ENCODE assay signal across 8 cellular contexts in the genomic region with DNA sequence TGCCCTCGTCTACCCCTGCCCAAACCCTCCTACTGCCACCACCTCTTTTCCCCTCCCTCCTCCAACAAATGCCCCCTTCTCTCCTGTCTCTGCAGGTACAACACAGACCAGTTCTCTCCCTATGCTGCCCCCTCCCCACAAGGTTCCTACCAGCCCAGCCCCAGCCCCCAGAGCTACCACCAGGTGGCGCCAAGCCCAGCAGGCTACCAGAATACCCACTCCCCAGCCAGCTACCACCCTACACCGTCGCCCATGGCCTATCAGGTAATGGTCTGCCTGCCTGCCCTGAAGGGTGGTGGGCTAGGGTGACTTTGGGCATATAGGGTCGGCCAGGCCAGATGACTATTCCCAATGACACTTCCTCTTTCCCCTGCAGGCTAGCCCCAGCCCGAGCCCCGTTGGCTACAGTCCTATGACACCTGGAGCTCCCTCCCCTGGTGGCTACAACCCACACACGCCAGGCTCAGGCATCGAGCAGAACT. TPM values are rescaled to one million over a fixed set of nuclear protein-coding genes. Genes with fewer than 3 reads are reported as not detected.
DNase-seq lines count a peak whose midpoint lies in the region; ATAC-seq and TF ChIP-seq lines count a peak whose summit lies in the region.

No MANE protein-coding gene starts in this region.

- H2BK5ac ChIP-seq in neuronal stem cell (ENCODE audit: low read length), result peak overlapping the region; percentile 60

- no peak overlapping the region for H4K8ac ChIP-seq in neuronal stem cell (ENCODE audit: low read depth, low read length)

- peak overlapping the region; percentile 21 for H3K14ac ChIP-seq in neuronal stem cell (ENCODE audit: low read length)

- intact Hi-C loops in esophagus squamous epithelium (cut with DNase I) (loop anchor here (10.0 kb wide), 1 partner anchor 61 kb away; the partner anchor contains the start of gene EID2B), thyroid gland (cut with DNase I) (no loop called here)

- no peak overlapping the region for H3K4me2 ChIP-seq in neuronal stem cell (ENCODE audit: insufficient read depth, low read length, poor library complexity, severe bottlenecking)

- no peak overlapping the region for H2BK120ac ChIP-seq in neuronal stem cell (ENCODE audit: low read depth, low read length)

- H3K4me3 ChIP-seq in esophagus squamous epithelium (no peak overlapping the region), neuronal stem cell (ENCODE audit: low read length in 2 of 2) (peak overlapping the region in 1 of 2 donors; percentile 13), thyroid gland (replicated peaks in 1 of 3) (no peak overlapping the region)

- H3K27me3 ChIP-seq in esophagus squamous epithelium (no peaks in the 10 kb centered on the region), neuronal stem cell (ENCODE audit: control insufficient read depth in 3 of 3, insufficient read depth in 3 of 3, low read depth in 1 of 3, low read length in 3 of 3) (no peaks in the 10 kb centered on the region), thyroid gland (no peaks in the 10 kb centered on the region)

- H3K4ac ChIP-seq in neuronal stem cell (ENCODE audit: low read length), result no peak overlapping the region

- H3K36me3 ChIP-seq in esophagus squamous epithelium (peaks cover 49 to 79% (median 65%) of the 10 kb centered on the region in 3 donors), neuronal stem cell (replicated peaks in 1 of 2; ENCODE audit: control insufficient read depth in 2 of 2, insufficient read depth in 2 of 2, low read length in 2 of 2) (peaks cover 65 to 78% of the 10 kb centered on the region in 2 donors), thyroid gland (peaks cover 61 to 64% of the 10 kb centered on the region in 2 donors)

- WGBS in esophagus squamous epithelium, 2 donors, result 27 to 48% methylated on average over 5 to 7 of the region's 9 CpGs
- WGBS in neuronal stem cell (ENCODE audit: extremely low coverage in 2 of 2, insufficient read length in 2 of 2, insufficient replicate concordance in 1 of 2), 2 donors, result no CpG with 5 or more reads among the region's 9 CpGs
- WGBS in thyroid gland, 2 donors, result 63 to 64% methylated on average over 7 to 8 of the region's 9 CpGs

- TF ChIP-seq POLR2A in esophagus squamous epithelium (IDR thresholded peaks at IDR 0.05) (no peak), thyroid gland (IDR thresholded peaks at IDR 0.05) (no peak)

- DNase-seq in NCI-H2107 treated with DMSO at 0.1 percent for 48 hours (lab: John Stamatoyannopoulos, UW; ENCODE audit: unreplicated experiment) (peak; percentile 6), NCI-H2107 (lab: John Stamatoyannopoulos, UW) (no peak), NCI-H82 treated with DMSO at 0.1 percent for 48 hours (lab: John Stamatoyannopoulos, UW; ENCODE audit: unreplicated experiment) (peak; percentile 14), esophagus squamous epithelium (lab: John Stamatoyannopoulos, UW) (no peak), neuronal stem cell (ENCODE audit: low spot score) (peak; percentile 45), thyroid gland (peak; percentile 58 to 59)
- peak; percentile 81 for DNase-seq in activated T-cell treated with anti-CD3 and anti-CD28 coated beads, Interleukin-2, amount 50 U/mL, for 1 hour

- peak overlapping the region; percentile 53 for H4K91ac ChIP-seq in neuronal stem cell (ENCODE audit: low read depth, low read length, poor library complexity)

- H3K9me3 ChIP-seq in esophagus squamous epithelium (no peaks in the 10 kb centered on the region), neuronal stem cell (replicated peaks in 1 of 2; ENCODE audit: control insufficient read depth in 2 of 2, insufficient read depth in 1 of 2, low read depth in 1 of 2, low read length in 2 of 2) (peaks cover 0 to 3% of the 10 kb centered on the region in 2 donors), thyroid gland (no peaks in the 10 kb centered on the region)

- H3K9ac ChIP-seq in neuronal stem cell (ENCODE audit: low read depth, low read length, poor library complexity), result peak overlapping the region; percentile 21

- no peak overlapping the region for H2BK12ac ChIP-seq in neuronal stem cell (ENCODE audit: low read length)

- peak overlapping the region; percentile 60 for H2AK5ac ChIP-seq in neuronal stem cell (ENCODE audit: low read depth, low read length)

- TF ChIP-seq CTCF in esophagus squamous epithelium (IDR thresholded peaks at IDR 0.05) (peak; percentile 52 to 82 (median 60)), thyroid gland (IDR thresholded peaks at IDR 0.05) (peak; percentile 50 to 76 (median 63))

- no peak overlapping the region for H2AFZ ChIP-seq in neuronal stem cell (ENCODE audit: low read length)

- H3K23ac ChIP-seq in neuronal stem cell (ENCODE audit: low read depth, low read length, poor library complexity), result no peak overlapping the region

- no peak overlapping the region for H3K18ac ChIP-seq in neuronal stem cell (ENCODE audit: low read length)

- H3K79me1 ChIP-seq in neuronal stem cell (ENCODE audit: low read depth, low read length), result peaks cover 4% of the 10 kb centered on the region

- H3K4me1 ChIP-seq in esophagus squamous epithelium (peaks cover 0 to under 1% (median 0%) of the 10 kb centered on the region in 3 donors), neuronal stem cell (ENCODE audit: control insufficient read depth in 2 of 2, insufficient read depth in 1 of 2, low read depth in 1 of 2, low read length in 2 of 2) (no peaks in the 10 kb centered on the region), thyroid gland (peaks cover 0 to under 1% of the 10 kb centered on the region in 2 donors)

- H3K27ac ChIP-seq in esophagus squamous epithelium (no peak overlapping the region), neuronal stem cell (replicated peaks; ENCODE audit: low read length) (no peak overlapping the region), thyroid gland (no peak overlapping the region)

- no peak for ATAC-seq in GM19452 (IDR thresholded peaks at IDR 0.05; ENCODE audit: unreplicated experiment)

- no peak overlapping the region for H2BK15ac ChIP-seq in neuronal stem cell (ENCODE audit: low read length)

RNA-seq across cellular contexts. Expression of gene TIMM50, which starts 6.5 kb away (rescaled TPM):
- total RNA-seq in esophagus squamous epithelium (10 to 100 TPM; 34.0 to 63.2 (median 51.5) TPM), thyroid gland (10 to 100 TPM; 74.4 to 86.5 (median 84.5) TPM)
- polyA plus RNA-seq in neuronal stem cell (2013, experiment 1 of 2), result 67.0 TPM
- 62.8 TPM for polyA plus RNA-seq in neuronal stem cell (2013, experiment 2 of 2)

RNA-seq across cellular contexts. Expression of gene DLL3, which starts 24.6 kb away (rescaled TPM):
- not detected for total RNA-seq in esophagus squamous epithelium
- polyA plus RNA-seq in neuronal stem cell (2013, experiment 1 of 2), result 4.0 TPM
- polyA plus RNA-seq in neuronal stem cell (2013, experiment 2 of 2), result 4.0 TPM
- under 1 TPM in 1 of 4 donors, not detected in 3; 0.56 TPM for total RNA-seq in thyroid gland

RNA-seq across cellular contexts. Expression of gene SUPT5H, which starts 28.8 kb away (rescaled TPM):
- total RNA-seq in esophagus squamous epithelium (10 to 100 TPM; 39.5 to 80.3 (median 67.7) TPM), thyroid gland (100 to 1,000 TPM in 2 of 4 donors, 10 to 100 TPM in 2; 93.6 to 203 (median 116) TPM)
- polyA plus RNA-seq in neuronal stem cell (2013, experiment 1 of 2), result 58.7 TPM
- polyA plus RNA-seq in neuronal stem cell (2013, experiment 2 of 2), result 54.7 TPM

RNA-seq across cellular contexts. Expression of gene RPS16, which starts 38.4 kb away (rescaled TPM):
- total RNA-seq in esophagus squamous epithelium, result 1,000 to 10,000 TPM in 3 of 4 donors, 100 to 1,000 TPM in 1; 509 to 2,477 (median 1,257) TPM
- polyA plus RNA-seq in neuronal stem cell (2013, experiment 1 of 2), result 4,379 TPM
- polyA plus RNA-seq in neuronal stem cell (2013, experiment 2 of 2), result 4,439 TPM
- total RNA-seq in thyroid gland, result 1,000 to 10,000 TPM in 2 of 4 donors, 100 to 1,000 TPM in 2; 919 to 2,686 (median 1,277) TPM

RNA-seq across cellular contexts. Expression of gene SELENOV, which starts 40.8 kb away (rescaled TPM):
- total RNA-seq in esophagus squamous epithelium, result not detected
- 4.2 TPM for polyA plus RNA-seq in neuronal stem cell (2013, experiment 1 of 2)
- 4.3 TPM for polyA plus RNA-seq in neuronal stem cell (2013, experiment 2 of 2)
- 1 to 10 TPM; 2.5 to 4.4 (median 3.3) TPM for total RNA-seq in thyroid gland

Comparison
In these comparisons a context has a peak if more than half of its experiments do, and no peak if none do; other contexts are left out.
1. DNase-seq: peak in NCI-H2107 treated with DMSO at 0.1 percent for 48 hours (single experiment), NCI-H82 treated with DMSO at 0.1 percent for 48 hours (single experiment), activated T-cell treated with anti-CD3 and anti-CD28 coated beads, Interleukin-2, amount 50 U/mL, for 1 hour (single experiment), neuronal stem cell (single experiment) and thyroid gland (2 of 2); none in NCI-H2107 (single experiment) and esophagus squamous epithelium (single experiment).